ENCODE assay signal across 19 cellular contexts in the genomic region with DNA sequence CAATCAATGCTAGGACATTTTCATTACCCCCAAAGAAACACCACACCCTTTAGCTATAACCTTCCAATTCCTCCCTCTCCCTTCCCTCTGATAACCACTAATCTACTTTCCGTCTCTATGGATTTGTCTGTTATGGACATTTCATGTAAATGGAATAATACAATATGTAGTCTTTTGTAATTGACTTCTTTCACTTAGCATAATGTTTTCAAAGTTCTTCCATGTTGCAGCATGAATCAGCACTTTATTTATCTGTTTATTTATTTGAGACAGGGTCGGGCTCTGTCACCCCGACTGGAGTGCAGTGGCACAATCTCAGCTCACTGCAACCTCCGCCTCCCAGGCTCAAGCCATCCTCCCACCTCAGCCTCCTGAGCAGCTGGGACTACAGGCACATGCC. TPM values are rescaled to one million over a fixed set of nuclear protein-coding genes. Genes with fewer than 3 reads are reported as not detected.
DNase-seq lines count a peak whose midpoint lies in the region; ATAC-seq and TF ChIP-seq lines count a peak whose summit lies in the region.
"Had no signal": no experiment of that assay in that cellular context is flagged by ENCODE, and none has a peak within 500 bp of the region (broad histone marks: within the 10 kb centered on the region; RNA-seq: fewer than 3 reads in every experiment).

No MANE protein-coding gene starts in this region.

- no peaks in the 10 kb centered on the region for H4K20me1 ChIP-seq in Loucy (ENCODE audit: insufficient read depth, low read length, poor library complexity, severe bottlenecking)

- no peaks in the 10 kb centered on the region for H3K9me3 ChIP-seq in Loucy (ENCODE audit: insufficient read depth, low read depth, low read length)
- no peaks in the 10 kb centered on the region for H3K9me3 ChIP-seq in adrenal gland (replicated peaks in 1 of 3)
- H3K9me3 ChIP-seq: gastrocnemius medialis, HAP-1, Peyer's patch, upper lobe of left lung had no signal

- 0 out of 2 replicates have a peak overlapping the region, but pooled peaks have one; percentile 93 for H2AFZ ChIP-seq in Loucy (ENCODE audit: low read length)

- no peak overlapping the region for H3K4me2 ChIP-seq in Loucy (ENCODE audit: low read depth, low read length, poor library complexity, severe bottlenecking)

- no peaks in the 10 kb centered on the region for H3K27me3 ChIP-seq in Loucy (ENCODE audit: insufficient read depth, low read length, poor library complexity, severe bottlenecking)
- no peaks in the 10 kb centered on the region for H3K27me3 ChIP-seq in adrenal gland
- H3K27me3 ChIP-seq: gastrocnemius medialis, Peyer's patch, upper lobe of left lung had no signal

- H3K27me3 Mint-ChIP-seq in activated CD4-positive, alpha-beta T cell treated with anti-CD3 and anti-CD28 coated beads for 36 hours = peaks cover 2% of the 10 kb centered on the region
- H3K27me3 Mint-ChIP-seq in activated CD4-positive, alpha-beta T cell treated with anti-CD3 and anti-CD28 coated beads, Interleukin-2, amount 10 ng/mL, durations not matched to agents 7 days and 5 days = peaks cover 2% of the 10 kb centered on the region
- H3K27me3 Mint-ChIP-seq in neural crest cell (ENCODE audit: low read depth) = peaks cover 49% of the 10 kb centered on the region
- H3K27me3 Mint-ChIP-seq: activated CD8-positive, alpha-beta memory T cell treated with anti-CD3 and anti-CD28 coated beads, Interleukin-2, amount 10 ng/mL, durations not matched to agents 7 days and 5 days had no signal

- intact Hi-C loops in activated CD4-positive, alpha-beta T cell treated with anti-CD3 and anti-CD28 coated beads for 36 hours (cut with DNase I, micrococcal nuclease) = loop anchor here in 1 of 2 experiments (2.0 to 10.0 kb wide), 4 partner anchors 633 to 1063 kb away; a partner anchor contains a TSS
- intact Hi-C loops in adrenal gland (cut with DNase I) = no loop called here

- H3K9me2 ChIP-seq in Loucy (replicated peaks; ENCODE audit: low read depth, low read length) = no peaks in the 10 kb centered on the region

- DNase-seq in activated CD4-positive, alpha-beta T cell treated with anti-CD3 and anti-CD28 coated beads for 36 hours = no peak
- no peak for DNase-seq in activated CD4-positive, alpha-beta T cell treated with anti-CD3 and anti-CD28 coated beads, Interleukin-2, amount 10 ng/mL, durations not matched to agents 7 days and 5 days
- DNase-seq in coronary artery (ENCODE audit: low spot score) = no peak
- no peak for DNase-seq in neural crest cell (ENCODE audit: low read depth, low spot score)
- DNase-seq in stimulated activated CD4-positive, alpha-beta T cell treated with anti-CD3 and anti-CD28 coated beads, Interleukin-4, amount 100 ng/mL, for 1 hour = no peak
- no peak for DNase-seq in adrenal gland
- DNase-seq in stimulated activated CD8-positive, alpha-beta memory T cell treated with anti-CD3 and anti-CD28 coated beads, Interleukin-4, amount 100 ng/mL, for 48 hours = no peak
- DNase-seq: activated CD8-positive, alpha-beta memory T cell treated with anti-CD3 and anti-CD28 coated beads, Interleukin-2, amount 10 ng/mL, durations not matched to agents 7 days and 5 days; gastrocnemius medialis; NCI-H2029; NCI-H524; occipital lobe; Peyer's patch; upper lobe of left lung; WERI-Rb-1 had no signal

- H3K36me3 Mint-ChIP-seq in activated CD4-positive, alpha-beta T cell treated with anti-CD3 and anti-CD28 coated beads for 36 hours (ENCODE audit: low read depth) = peaks cover 18% of the 10 kb centered on the region
- H3K36me3 Mint-ChIP-seq in activated CD4-positive, alpha-beta T cell treated with anti-CD3 and anti-CD28 coated beads, Interleukin-2, amount 10 ng/mL, durations not matched to agents 7 days and 5 days (ENCODE audit: low read depth) = peaks cover 4% of the 10 kb centered on the region
- H3K36me3 Mint-ChIP-seq in neural crest cell (ENCODE audit: low read depth) = no peaks in the 10 kb centered on the region

- no peak for ATAC-seq in activated CD4-positive, alpha-beta T cell treated with anti-CD3 and anti-CD28 coated beads for 36 hours
- ATAC-seq: activated CD8-positive, alpha-beta memory T cell treated with anti-CD3 and anti-CD28 coated beads, Interleukin-2, amount 10 ng/mL, durations not matched to agents 7 days and 5 days; GM12878 had no signal

- no peak overlapping the region for H3K9ac ChIP-seq in Loucy (ENCODE audit: low read depth, low read length, poor library complexity, severe bottlenecking)

- peaks cover 38% of the 10 kb centered on the region for H3K4me1 Mint-ChIP-seq in activated CD4-positive, alpha-beta T cell treated with anti-CD3 and anti-CD28 coated beads for 36 hours
- peaks cover 44% of the 10 kb centered on the region for H3K4me1 Mint-ChIP-seq in activated CD4-positive, alpha-beta T cell treated with anti-CD3 and anti-CD28 coated beads, Interleukin-2, amount 10 ng/mL, durations not matched to agents 7 days and 5 days
- peaks cover 16% of the 10 kb centered on the region for H3K4me1 Mint-ChIP-seq in neural crest cell

- H3K36me3 ChIP-seq in Loucy (ENCODE audit: insufficient read depth, low read length) (no peaks in the 10 kb centered on the region), adrenal gland (replicated peaks in 1 of 2) (no peaks in the 10 kb centered on the region)
- H3K36me3 ChIP-seq: WERI-Rb-1 had no signal

- peak overlapping the region; percentile 78 for H3K27ac Mint-ChIP-seq in activated CD4-positive, alpha-beta T cell treated with anti-CD3 and anti-CD28 coated beads for 36 hours
- H3K27ac Mint-ChIP-seq in activated CD4-positive, alpha-beta T cell treated with anti-CD3 and anti-CD28 coated beads, Interleukin-2, amount 10 ng/mL, durations not matched to agents 7 days and 5 days = no peak overlapping the region
- no peak overlapping the region for H3K27ac Mint-ChIP-seq in neural crest cell (ENCODE audit: unreplicated experiment)
- H3K27ac Mint-ChIP-seq: activated CD8-positive, alpha-beta memory T cell treated with anti-CD3 and anti-CD28 coated beads, Interleukin-2, amount 10 ng/mL, durations not matched to agents 7 days and 5 days had no signal

- no peaks in the 10 kb centered on the region for H3F3A ChIP-seq in Loucy (ENCODE audit: low read depth)

- H3K4me3 ChIP-seq in Loucy (ENCODE audit: low read length, poor library complexity, severe bottlenecking) (no peak overlapping the region), coronary artery (peak overlapping the region; percentile 78), adrenal gland (peak overlapping the region in 1 of 4 donors; percentile 78)
- H3K4me3 ChIP-seq: GM12878, HAP-1, lung had no signal

- 86 to 89% (median 88%) methylated on average over 4 of the region's 4 CpGs for WGBS in adrenal gland, 4 donors

- no peak for TF ChIP-seq CTCF in Loucy (conservative IDR thresholded peaks at IDR 0.05; ENCODE audit: low read length)
- TF ChIP-seq CTCF in coronary artery (IDR thresholded peaks at IDR 0.05) = no peak
- no peak for TF ChIP-seq CTCF in neural crest cell (conservative IDR thresholded peaks at IDR 0.05)
- no peak for TF ChIP-seq CTCF in adrenal gland (IDR thresholded peaks at IDR 0.05)

- H3K79me2 ChIP-seq in Loucy (ENCODE audit: insufficient read depth, low read length) = peaks cover 10% of the 10 kb centered on the region; the same call in 1 of the 2 replicates

- CTCF ChIA-PET in activated CD4-positive, alpha-beta T cell treated with anti-CD3 and anti-CD28 coated beads for 36 hours (lab: Charles Lee) = interaction anchor here (0.5 to 1.5 kb wide), 9 partner anchors 10 to 1951 kb away, joined by 3 to 17 read pairs (median 3); no protein-coding TSS in a partner anchor
- CTCF ChIA-PET in activated CD4-positive, alpha-beta T cell treated with anti-CD3 and anti-CD28 coated beads, Interleukin-2, amount 10 ng/mL, durations not matched to agents 7 days and 5 days (lab: Charles Lee) = interaction anchor here (1.0 to 3.8 kb wide), 3 partner anchors 13 to 513 kb away, joined by 3 to 18 read pairs (median 3); no protein-coding TSS in a partner anchor

- H3K27ac ChIP-seq in coronary artery (no peak overlapping the region), adrenal gland (no peak overlapping the region)
- H3K27ac ChIP-seq: WERI-Rb-1 had no signal

- POLR2A ChIA-PET in activated CD4-positive, alpha-beta T cell treated with anti-CD3 and anti-CD28 coated beads for 36 hours (lab: Charles Lee) = no interaction called here
- POLR2A ChIA-PET in activated CD4-positive, alpha-beta T cell treated with anti-CD3 and anti-CD28 coated beads, Interleukin-2, amount 10 ng/mL, durations not matched to agents 7 days and 5 days (lab: Charles Lee) = interaction anchor here (1.0 kb wide), 1 partner anchor 13 kb away, joined by 3 read pairs; no protein-coding TSS in a partner anchor

- H3K9me3 Mint-ChIP-seq in activated CD4-positive, alpha-beta T cell treated with anti-CD3 and anti-CD28 coated beads for 36 hours (ENCODE audit: low read depth) = no peaks in the 10 kb centered on the region
- H3K9me3 Mint-ChIP-seq in activated CD4-positive, alpha-beta T cell treated with anti-CD3 and anti-CD28 coated beads, Interleukin-2, amount 10 ng/mL, durations not matched to agents 7 days and 5 days = no peaks in the 10 kb centered on the region
- H3K9me3 Mint-ChIP-seq in neural crest cell = no peaks in the 10 kb centered on the region

- TF ChIP-seq POLR2A in adrenal gland (IDR thresholded peaks at IDR 0.05) = no peak

- peak overlapping the region; percentile 27 for H3K4me3 Mint-ChIP-seq in activated CD4-positive, alpha-beta T cell treated with anti-CD3 and anti-CD28 coated beads for 36 hours
- no peak overlapping the region for H3K4me3 Mint-ChIP-seq in activated CD4-positive, alpha-beta T cell treated with anti-CD3 and anti-CD28 coated beads, Interleukin-2, amount 10 ng/mL, durations not matched to agents 7 days and 5 days
- peak overlapping the region; percentile 99 for H3K4me3 Mint-ChIP-seq in neural crest cell

- H3K4me1 ChIP-seq in Loucy (ENCODE audit: insufficient read depth, low read length, poor library complexity, severe bottlenecking) (peaks cover 18% of the 10 kb centered on the region), adrenal gland (replicated peaks in 1 of 2) (peaks cover 7 to 13% of the 10 kb centered on the region in 2 donors)

RNA-seq across cellular contexts. Expression of a gene that starts 1.2 kb away (rescaled TPM):
- 10 to 100 TPM; 79.6 to 93.5 TPM for total RNA-seq in activated CD4-positive, alpha-beta T cell treated with anti-CD3 and anti-CD28 coated beads for 36 hours
- 10 to 100 TPM; 36.0 to 39.0 TPM for total RNA-seq in activated CD4-positive, alpha-beta T cell treated with anti-CD3 and anti-CD28 coated beads, Interleukin-2, amount 10 ng/mL, durations not matched to agents 7 days and 5 days
- total RNA-seq in neural crest cell = 35.3 and 42.6 TPM in 2 replicates
- 10 to 100 TPM; 19.6 to 42.3 (median 29.1) TPM for total RNA-seq in adrenal gland
- 10 to 100 TPM; 20.4 to 71.4 (median 38.3) TPM for polyA plus RNA-seq in adrenal gland
